2 cellular contexts compared by ENCODE assay signal in the genomic region with DNA sequence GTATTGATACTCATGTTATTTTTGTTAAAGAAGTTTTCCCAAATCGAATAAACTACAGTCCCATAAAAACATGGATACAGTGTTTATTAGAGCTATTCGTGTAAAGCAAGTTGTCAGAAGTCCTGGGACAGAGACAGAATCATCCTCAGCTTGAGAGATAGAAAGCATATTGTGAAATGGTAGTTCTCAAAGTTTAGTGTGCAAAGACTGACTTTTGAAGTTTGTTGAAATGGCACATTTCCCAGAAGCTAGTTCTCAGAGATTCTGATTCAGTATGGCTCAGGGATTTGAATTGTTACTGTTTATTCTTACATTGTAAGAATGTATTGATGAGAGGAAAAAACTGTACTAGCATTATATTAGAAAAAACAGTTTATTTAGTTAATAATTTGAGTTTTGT.
A peak's percentile ranks its signal among the peaks of the same experiment; 100 is the strongest.
TF ChIP-seq lines count a peak whose summit lies in the region.

No MANE protein-coding gene starts in this region.

TF ChIP-seq in A549, 52 proteins besides CTCF, POLR2A, EP300 and RAD21:
- TF ChIP-seq HOXB13 (CRISPR knock-in tag; IDR thresholded peaks at IDR 0.05; ENCODE audit: low read depth) (no peak), NPAS2 (CRISPR knock-in tag; IDR thresholded peaks at IDR 0.05; ENCODE audit: borderline replicate concordance) (no peak), KDM5A (IDR thresholded peaks at IDR 0.05) (no peak), FOXS1 (CRISPR knock-in tag; IDR thresholded peaks at IDR 0.05) (no peak)

TF ChIP-seq in IMR-90, 13 proteins besides CTCF, POLR2A, EP300 and RAD21:
- TF ChIP-seq, protein P1, sequence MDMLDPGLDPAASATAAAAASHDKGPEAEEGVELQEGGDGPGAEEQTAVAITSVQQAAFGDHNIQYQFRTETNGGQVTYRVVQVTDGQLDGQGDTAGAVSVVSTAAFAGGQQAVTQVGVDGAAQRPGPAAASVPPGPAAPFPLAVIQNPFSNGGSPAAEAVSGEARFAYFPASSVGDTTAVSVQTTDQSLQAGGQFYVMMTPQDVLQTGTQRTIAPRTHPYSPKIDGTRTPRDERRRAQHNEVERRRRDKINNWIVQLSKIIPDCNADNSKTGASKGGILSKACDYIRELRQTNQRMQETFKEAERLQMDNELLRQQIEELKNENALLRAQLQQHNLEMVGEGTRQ (IDR thresholded peaks at IDR 0.05; ENCODE audit: low read depth, low read length), result no peak
- no peak for TF ChIP-seq MAZ (IDR thresholded peaks at IDR 0.05; ENCODE audit: borderline replicate concordance, low read depth, low read length)
- no peak for TF ChIP-seq SMC3 (IDR thresholded peaks at IDR 0.05; ENCODE audit: low read depth, low read length)
- 0 out of 2 replicates have a peak, but pooled peaks have one; percentile 34 for TF ChIP-seq CEBPB (IDR thresholded peaks at IDR 0.05; ENCODE audit: low read depth, low read length)
- no peak for TF ChIP-seq RFX5 (IDR thresholded peaks at IDR 0.05; ENCODE audit: low read depth, low read length)
- no peak for TF ChIP-seq MAFK (IDR thresholded peaks at IDR 0.05; ENCODE audit: low read depth, low read length)
- TF ChIP-seq FOS (IDR thresholded peaks at IDR 0.05; ENCODE audit: low read depth, low read length), result no peak
- TF ChIP-seq NFE2L2 (IDR thresholded peaks at IDR 0.05; ENCODE audit: low read depth, low read length), result no peak
- TF ChIP-seq, protein P2, sequence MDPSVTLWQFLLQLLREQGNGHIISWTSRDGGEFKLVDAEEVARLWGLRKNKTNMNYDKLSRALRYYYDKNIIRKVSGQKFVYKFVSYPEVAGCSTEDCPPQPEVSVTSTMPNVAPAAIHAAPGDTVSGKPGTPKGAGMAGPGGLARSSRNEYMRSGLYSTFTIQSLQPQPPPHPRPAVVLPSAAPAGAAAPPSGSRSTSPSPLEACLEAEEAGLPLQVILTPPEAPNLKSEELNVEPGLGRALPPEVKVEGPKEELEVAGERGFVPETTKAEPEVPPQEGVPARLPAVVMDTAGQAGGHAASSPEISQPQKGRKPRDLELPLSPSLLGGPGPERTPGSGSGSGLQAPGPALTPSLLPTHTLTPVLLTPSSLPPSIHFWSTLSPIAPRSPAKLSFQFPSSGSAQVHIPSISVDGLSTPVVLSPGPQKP (IDR thresholded peaks at IDR 0.05; ENCODE audit: borderline replicate concordance, low read depth, low read length), result no peak
